Comparison of ENCODE assay signal across 22 cellular contexts in genomic region chr2:47438084-47438483, GRCh38.
"Had no signal": no experiment of that assay in that cellular context is flagged by ENCODE, and none has a peak within 500 bp of the region (broad histone marks: within the 10 kb centered on the region; RNA-seq: fewer than 3 reads in every experiment).

No MANE protein-coding gene starts in this region.

- H3K4me3 ChIP-seq: lung, prostate gland, spleen, testis, tibial nerve, upper lobe of right lung, vagina had no signal

- H3K27me3 Mint-ChIP-seq: naive B cell; stimulated activated memory B cell treated with anti-CD40 and anti-IgM and Interleukin-4, amounts not matched to agents 10 μg/mL and 1 μg/mL and 100 μg/mL, for 72 hours; stimulated activated naive CD8-positive, alpha-beta T cell treated with anti-CD3 and anti-CD28 coated beads, Interleukin-15, amount 100 ng/mL, for 72 hours had no signal

- H3K27me3 ChIP-seq: foreskin keratinocyte, spleen, testis, tibial nerve, upper lobe of right lung, vagina had no signal

- DNase-seq: dermis blood vessel endothelial cell; foreskin keratinocyte; kidney; left cardiac atrium; left ventricle myocardium superior; mesendoderm; naive B cell; retina; spleen; stimulated activated CD4-positive, alpha-beta T cell treated with anti-CD3 and anti-CD28 coated beads, Interleukin-15, amount 100 ng/mL, for 24 hours; stimulated activated CD4-positive, alpha-beta T cell treated with anti-CD3 and anti-CD28 coated beads, Interleukin-1b, Interleukin-23, amount 100 ng/mL, for 48 hours; stimulated activated CD4-positive, alpha-beta T cell treated with anti-CD3 and anti-CD28 coated beads, Interleukin-4, amount 100 ng/mL, for 24 hours; stimulated activated naive CD8-positive, alpha-beta T cell treated with anti-CD3 and anti-CD28 coated beads, Interleukin-15, amount 100 ng/mL, for 72 hours; testis; upper lobe of right lung had no signal

- H3K4me1 ChIP-seq: foreskin keratinocyte, parathyroid adenoma, prostate gland, spleen, tibial nerve, upper lobe of right lung, vagina had no signal

- H3K9ac ChIP-seq: parathyroid adenoma had no signal

- H3K4me1 Mint-ChIP-seq: nephron; stimulated activated memory B cell treated with anti-CD40 and anti-IgM and Interleukin-4, amounts not matched to agents 10 μg/mL and 1 μg/mL and 100 μg/mL, for 72 hours had no signal

- H3K4me3 Mint-ChIP-seq: naive B cell; nephron; stimulated activated memory B cell treated with anti-CD40 and anti-IgM and Interleukin-4, amounts not matched to agents 10 μg/mL and 1 μg/mL and 100 μg/mL, for 72 hours; stimulated activated naive CD8-positive, alpha-beta T cell treated with anti-CD3 and anti-CD28 coated beads, Interleukin-15, amount 100 ng/mL, for 72 hours had no signal

- H2AFZ ChIP-seq: parathyroid adenoma had no signal

- H3K9me3 ChIP-seq: prostate gland, spleen, testis, tibial nerve, upper lobe of right lung, vagina had no signal

- H3K36me3 ChIP-seq: prostate gland, upper lobe of right lung, vagina had no signal

- H3K79me2 ChIP-seq: parathyroid adenoma had no signal

- H3K36me3 Mint-ChIP-seq: naive B cell had no signal

- H3K27ac ChIP-seq: foreskin keratinocyte, parathyroid adenoma, prostate gland, spleen, testis, tibial nerve, upper lobe of right lung, vagina had no signal

- H3K27ac Mint-ChIP-seq: nephron; stimulated activated memory B cell treated with anti-CD40 and anti-IgM and Interleukin-4, amounts not matched to agents 10 μg/mL and 1 μg/mL and 100 μg/mL, for 72 hours; stimulated activated naive CD8-positive, alpha-beta T cell treated with anti-CD3 and anti-CD28 coated beads, Interleukin-15, amount 100 ng/mL, for 72 hours had no signal

- ATAC-seq: foreskin keratinocyte; stimulated activated memory B cell treated with anti-CD40 and anti-IgM and Interleukin-4, amounts not matched to agents 10 μg/mL and 1 μg/mL and 100 μg/mL, for 72 hours; stimulated activated naive CD8-positive, alpha-beta T cell treated with anti-CD3 and anti-CD28 coated beads, Interleukin-15, amount 100 ng/mL, for 72 hours; upper lobe of right lung had no signal

- H3K9me3 Mint-ChIP-seq: naive B cell; stimulated activated memory B cell treated with anti-CD40 and anti-IgM and Interleukin-4, amounts not matched to agents 10 μg/mL and 1 μg/mL and 100 μg/mL, for 72 hours; stimulated activated naive CD8-positive, alpha-beta T cell treated with anti-CD3 and anti-CD28 coated beads, Interleukin-15, amount 100 ng/mL, for 72 hours had no signal
